1 cellular context compared by ENCODE assay signal in the genomic region with DNA sequence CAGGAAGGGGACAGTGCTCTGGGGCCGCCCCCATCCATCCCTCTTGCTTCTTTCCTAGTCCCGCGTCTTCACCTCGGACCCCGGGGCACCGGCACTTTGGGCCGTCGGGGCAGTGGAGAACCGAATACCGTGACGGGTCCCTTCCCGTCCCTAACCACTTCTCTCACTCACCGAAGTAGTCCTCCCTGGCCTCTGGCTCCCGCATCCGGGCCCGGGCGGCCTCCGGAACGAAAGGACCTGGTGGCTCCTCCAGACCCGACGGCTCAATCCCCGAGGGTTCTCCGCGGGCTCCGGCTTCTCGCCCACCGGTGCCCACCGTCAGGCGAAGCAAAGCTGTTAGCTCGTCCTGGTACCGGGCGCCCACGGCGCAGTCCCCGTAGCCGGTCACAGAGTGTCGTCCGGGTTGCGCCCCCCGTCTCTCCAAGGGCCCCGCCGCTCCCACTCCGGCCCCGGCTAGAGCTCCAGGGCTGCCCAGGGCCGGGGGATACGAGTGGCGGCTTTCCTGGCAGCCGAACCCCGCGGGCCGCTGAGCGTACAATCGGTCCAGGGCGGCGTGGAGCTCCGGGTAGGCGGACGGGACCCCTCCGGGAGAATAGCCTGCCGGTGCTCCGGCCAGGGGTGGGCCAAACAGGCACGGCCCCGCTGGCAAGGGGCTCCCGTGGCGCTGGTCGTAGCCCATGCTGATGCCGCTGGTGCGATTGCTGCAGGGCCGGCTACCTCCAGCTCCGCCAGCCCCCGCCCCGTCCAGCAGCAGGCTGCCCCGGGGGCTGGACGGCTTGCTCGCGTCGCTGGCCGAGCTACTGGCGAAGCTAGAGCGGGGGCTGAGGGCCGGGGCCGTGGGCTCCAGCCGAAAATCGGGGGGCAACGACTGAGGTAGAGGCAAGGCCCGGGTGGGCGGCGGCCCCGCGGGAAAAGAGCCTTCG.
TF ChIP-seq lines count a peak whose summit lies in the region.

No MANE protein-coding gene starts in this region.

TF ChIP-seq in HepG2, 621 proteins besides CTCF, POLR2A, EP300 and RAD21 (continued from another document and continues in another):
- TF ChIP-seq FUBP1 (CRISPR knock-in tag; IDR thresholded peaks at IDR 0.05; ENCODE audit: borderline replicate concordance) (peak; percentile 68; the same call in 1 of the 2 replicates), ZFP91 (CRISPR knock-in tag; IDR thresholded peaks at IDR 0.05; ENCODE audit: borderline replicate concordance) (no peak), SRSF4 (IDR thresholded peaks at IDR 0.05; ENCODE audit: low read depth, low read length, poor library complexity, severe bottlenecking) (no peak), ZFP1 (CRISPR knock-in tag; IDR thresholded peaks at IDR 0.05) (no peak; the same call in none of the 2 replicates), SMC3 (IDR thresholded peaks at IDR 0.05; ENCODE audit: low read length) (no peak), CENPT (CRISPR knock-in tag; IDR thresholded peaks at IDR 0.05; ENCODE audit: low read depth) (no peak), PRMT3 (CRISPR knock-in tag; IDR thresholded peaks at IDR 0.05; ENCODE audit: borderline replicate concordance, low read depth) (no peak), SP1 (IDR thresholded peaks at IDR 0.05) (no peak), SP1 (CRISPR knock-in tag; IDR thresholded peaks at IDR 0.05) (no peak), ZC3H4 (CRISPR knock-in tag; IDR thresholded peaks at IDR 0.05; ENCODE audit: borderline replicate concordance) (peak; percentile 29; the same call in 1 of the 2 replicates), SCMH1 (CRISPR knock-in tag; IDR thresholded peaks at IDR 0.05; ENCODE audit: borderline replicate concordance) (no peak), GABPB1 (CRISPR knock-in tag; IDR thresholded peaks at IDR 0.05) (peak; percentile 32; the same call in 1 of the 2 replicates), YY1 (IDR thresholded peaks at IDR 0.05; ENCODE audit: insufficient read depth, insufficient replicate concordance, low read depth, low read length) (peak; percentile 6), KDM4B (CRISPR knock-in tag; IDR thresholded peaks at IDR 0.05) (peak; percentile 10), ZNF205 (CRISPR knock-in tag; IDR thresholded peaks at IDR 0.05) (peak; percentile 26; the same call in 1 of the 2 replicates), SP140L (CRISPR knock-in tag; IDR thresholded peaks at IDR 0.05; ENCODE audit: borderline replicate concordance) (0 out of 2 replicates have a peak, but pooled peaks have one; percentile 55), SRSF9 (IDR thresholded peaks at IDR 0.05; ENCODE audit: borderline replicate concordance, insufficient read depth, low read depth, low read length, poor library complexity, severe bottlenecking) (no peak), ZNF251 (CRISPR knock-in tag; IDR thresholded peaks at IDR 0.05) (no peak), HOXD1 (CRISPR knock-in tag; IDR thresholded peaks at IDR 0.05) (no peak), ZNF549 (CRISPR knock-in tag; IDR thresholded peaks at IDR 0.05) (no peak), ETV5 (CRISPR knock-in tag; IDR thresholded peaks at IDR 0.05; ENCODE audit: borderline replicate concordance) (no peak; the same call in 1 of the 2 replicates), GFI1 (CRISPR knock-in tag; IDR thresholded peaks at IDR 0.05; ENCODE audit: borderline replicate concordance) (no peak), ZFP82 (CRISPR knock-in tag; IDR thresholded peaks at IDR 0.05; ENCODE audit: borderline replicate concordance) (no peak), NFE2L2 (IDR thresholded peaks at IDR 0.05; ENCODE audit: low read length) (no peak), ATF7 (IDR thresholded peaks at IDR 0.05) (no peak), ATF7 (CRISPR knock-in tag; IDR thresholded peaks at IDR 0.05) (peak; percentile 85), NFYC (CRISPR knock-in tag; IDR thresholded peaks at IDR 0.05) (no peak), HHEX (CRISPR knock-in tag; IDR thresholded peaks at IDR 0.05) (no peak), ZNF577 (CRISPR knock-in tag; IDR thresholded peaks at IDR 0.05; ENCODE audit: borderline replicate concordance, low read depth) (no peak; the same call in none of the 2 replicates), CSRNP2 (CRISPR knock-in tag; conservative IDR thresholded peaks at IDR 0.05; ENCODE audit: low read depth) (no peak), ZNF136 (CRISPR knock-in tag; IDR thresholded peaks at IDR 0.05; ENCODE audit: low read depth) (0 out of 2 replicates have a peak, but pooled peaks have one; percentile 22), ZNF766 (CRISPR knock-in tag; IDR thresholded peaks at IDR 0.05; ENCODE audit: borderline replicate concordance) (no peak), ZNF552 (CRISPR knock-in tag; IDR thresholded peaks at IDR 0.05; ENCODE audit: borderline replicate concordance) (0 out of 2 replicates have a peak, but pooled peaks have one; percentile 3)
- TF ChIP-seq, protein P1, sequence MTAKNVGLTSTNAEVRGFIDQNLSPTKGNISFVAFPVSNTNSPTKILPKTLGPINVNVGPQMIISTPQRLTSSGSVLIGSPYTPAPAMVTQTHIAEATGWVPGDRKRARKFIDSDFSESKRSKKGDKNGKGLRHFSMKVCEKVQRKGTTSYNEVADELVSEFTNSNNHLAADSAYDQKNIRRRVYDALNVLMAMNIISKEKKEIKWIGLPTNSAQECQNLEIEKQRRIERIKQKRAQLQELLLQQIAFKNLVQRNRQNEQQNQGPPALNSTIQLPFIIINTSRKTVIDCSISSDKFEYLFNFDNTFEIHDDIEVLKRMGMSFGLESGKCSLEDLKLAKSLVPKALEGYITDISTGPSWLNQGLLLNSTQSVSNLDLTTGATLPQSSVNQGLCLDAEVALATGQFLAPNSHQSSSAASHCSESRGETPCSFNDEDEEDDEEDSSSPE (CRISPR knock-in tag; IDR thresholded peaks at IDR 0.05): 0 out of 2 replicates have a peak, but pooled peaks have one; percentile 13
- TF ChIP-seq, protein P2, sequence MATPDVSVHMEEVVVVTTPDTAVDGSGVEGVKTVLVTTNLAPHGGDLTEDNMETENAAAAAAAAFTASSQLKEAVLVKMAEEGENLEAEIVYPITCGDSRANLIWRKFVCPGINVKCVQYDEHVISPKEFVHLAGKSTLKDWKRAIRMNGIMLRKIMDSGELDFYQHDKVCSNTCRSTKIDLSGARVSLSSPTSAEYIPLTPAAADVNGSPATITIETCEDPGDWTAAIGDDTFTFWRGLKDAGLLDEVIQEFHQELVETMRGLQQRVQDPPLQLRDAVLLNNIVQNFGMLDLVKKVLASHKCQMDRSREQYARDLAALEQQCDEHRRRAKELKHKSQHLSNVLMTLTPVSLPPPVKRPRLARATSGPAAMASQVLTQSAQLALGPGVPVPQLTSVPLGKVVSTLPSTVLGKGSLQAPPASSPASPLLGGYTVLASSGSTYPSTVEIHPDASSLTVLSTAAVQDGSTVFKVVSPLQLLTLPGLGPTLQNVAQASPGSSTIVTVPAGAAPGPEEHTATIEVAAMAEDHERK (CRISPR knock-in tag; IDR thresholded peaks at IDR 0.05; ENCODE audit: low read depth): no peak
- TF ChIP-seq, protein P3, sequence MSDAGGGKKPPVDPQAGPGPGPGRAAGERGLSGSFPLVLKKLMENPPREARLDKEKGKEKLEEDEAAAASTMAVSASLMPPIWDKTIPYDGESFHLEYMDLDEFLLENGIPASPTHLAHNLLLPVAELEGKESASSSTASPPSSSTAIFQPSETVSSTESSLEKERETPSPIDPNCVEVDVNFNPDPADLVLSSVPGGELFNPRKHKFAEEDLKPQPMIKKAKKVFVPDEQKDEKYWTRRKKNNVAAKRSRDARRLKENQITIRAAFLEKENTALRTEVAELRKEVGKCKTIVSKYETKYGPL (CRISPR knock-in tag; IDR thresholded peaks at IDR 0.05): no peak
- TF ChIP-seq, protein P4, sequence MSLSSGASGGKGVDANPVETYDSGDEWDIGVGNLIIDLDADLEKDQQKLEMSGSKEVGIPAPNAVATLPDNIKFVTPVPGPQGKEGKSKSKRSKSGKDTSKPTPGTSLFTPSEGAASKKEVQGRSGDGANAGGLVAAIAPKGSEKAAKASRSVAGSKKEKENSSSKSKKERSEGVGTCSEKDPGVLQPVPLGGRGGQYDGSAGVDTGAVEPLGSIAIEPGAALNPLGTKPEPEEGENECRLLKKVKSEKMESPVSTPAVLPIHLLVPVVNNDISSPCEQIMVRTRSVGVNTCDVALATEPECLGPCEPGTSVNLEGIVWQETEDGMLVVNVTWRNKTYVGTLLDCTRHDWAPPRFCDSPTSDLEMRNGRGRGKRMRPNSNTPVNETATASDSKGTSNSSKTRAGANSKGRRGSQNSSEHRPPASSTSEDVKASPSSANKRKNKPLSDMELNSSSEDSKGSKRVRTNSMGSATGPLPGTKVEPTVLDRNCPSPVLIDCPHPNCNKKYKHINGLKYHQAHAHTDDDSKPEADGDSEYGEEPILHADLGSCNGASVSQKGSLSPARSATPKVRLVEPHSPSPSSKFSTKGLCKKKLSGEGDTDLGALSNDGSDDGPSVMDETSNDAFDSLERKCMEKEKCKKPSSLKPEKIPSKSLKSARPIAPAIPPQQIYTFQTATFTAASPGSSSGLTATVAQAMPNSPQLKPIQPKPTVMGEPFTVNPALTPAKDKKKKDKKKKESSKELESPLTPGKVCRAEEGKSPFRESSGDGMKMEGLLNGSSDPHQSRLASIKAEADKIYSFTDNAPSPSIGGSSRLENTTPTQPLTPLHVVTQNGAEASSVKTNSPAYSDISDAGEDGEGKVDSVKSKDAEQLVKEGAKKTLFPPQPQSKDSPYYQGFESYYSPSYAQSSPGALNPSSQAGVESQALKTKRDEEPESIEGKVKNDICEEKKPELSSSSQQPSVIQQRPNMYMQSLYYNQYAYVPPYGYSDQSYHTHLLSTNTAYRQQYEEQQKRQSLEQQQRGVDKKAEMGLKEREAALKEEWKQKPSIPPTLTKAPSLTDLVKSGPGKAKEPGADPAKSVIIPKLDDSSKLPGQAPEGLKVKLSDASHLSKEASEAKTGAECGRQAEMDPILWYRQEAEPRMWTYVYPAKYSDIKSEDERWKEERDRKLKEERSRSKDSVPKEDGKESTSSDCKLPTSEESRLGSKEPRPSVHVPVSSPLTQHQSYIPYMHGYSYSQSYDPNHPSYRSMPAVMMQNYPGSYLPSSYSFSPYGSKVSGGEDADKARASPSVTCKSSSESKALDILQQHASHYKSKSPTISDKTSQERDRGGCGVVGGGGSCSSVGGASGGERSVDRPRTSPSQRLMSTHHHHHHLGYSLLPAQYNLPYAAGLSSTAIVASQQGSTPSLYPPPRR (CRISPR knock-in tag; IDR thresholded peaks at IDR 0.05; ENCODE audit: borderline replicate concordance): peak; percentile 18
- TF ChIP-seq, protein P5, sequence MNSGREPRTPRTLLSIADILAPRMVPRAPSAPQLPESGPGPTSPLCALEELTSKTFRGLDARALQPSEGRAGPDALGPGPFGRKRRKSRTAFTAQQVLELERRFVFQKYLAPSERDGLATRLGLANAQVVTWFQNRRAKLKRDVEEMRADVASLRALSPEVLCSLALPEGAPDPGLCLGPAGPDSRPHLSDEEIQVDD (CRISPR knock-in tag; IDR thresholded peaks at IDR 0.05; ENCODE audit: borderline replicate concordance): peak; percentile 82
- TF ChIP-seq, protein P6, sequence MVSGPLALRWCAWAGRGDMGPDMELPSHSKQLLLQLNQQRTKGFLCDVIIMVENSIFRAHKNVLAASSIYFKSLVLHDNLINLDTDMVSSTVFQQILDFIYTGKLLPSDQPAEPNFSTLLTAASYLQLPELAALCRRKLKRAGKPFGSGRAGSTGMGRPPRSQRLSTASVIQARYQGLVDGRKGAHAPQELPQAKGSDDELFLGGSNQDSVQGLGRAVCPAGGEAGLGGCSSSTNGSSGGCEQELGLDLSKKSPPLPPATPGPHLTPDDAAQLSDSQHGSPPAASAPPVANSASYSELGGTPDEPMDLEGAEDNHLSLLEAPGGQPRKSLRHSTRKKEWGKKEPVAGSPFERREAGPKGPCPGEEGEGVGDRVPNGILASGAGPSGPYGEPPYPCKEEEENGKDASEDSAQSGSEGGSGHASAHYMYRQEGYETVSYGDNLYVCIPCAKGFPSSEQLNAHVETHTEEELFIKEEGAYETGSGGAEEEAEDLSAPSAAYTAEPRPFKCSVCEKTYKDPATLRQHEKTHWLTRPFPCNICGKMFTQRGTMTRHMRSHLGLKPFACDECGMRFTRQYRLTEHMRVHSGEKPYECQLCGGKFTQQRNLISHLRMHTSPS (CRISPR knock-in tag; IDR thresholded peaks at IDR 0.05; ENCODE audit: low read depth): peak; percentile 68; the same call in 1 of the 2 replicates
- TF ChIP-seq, protein P7, sequence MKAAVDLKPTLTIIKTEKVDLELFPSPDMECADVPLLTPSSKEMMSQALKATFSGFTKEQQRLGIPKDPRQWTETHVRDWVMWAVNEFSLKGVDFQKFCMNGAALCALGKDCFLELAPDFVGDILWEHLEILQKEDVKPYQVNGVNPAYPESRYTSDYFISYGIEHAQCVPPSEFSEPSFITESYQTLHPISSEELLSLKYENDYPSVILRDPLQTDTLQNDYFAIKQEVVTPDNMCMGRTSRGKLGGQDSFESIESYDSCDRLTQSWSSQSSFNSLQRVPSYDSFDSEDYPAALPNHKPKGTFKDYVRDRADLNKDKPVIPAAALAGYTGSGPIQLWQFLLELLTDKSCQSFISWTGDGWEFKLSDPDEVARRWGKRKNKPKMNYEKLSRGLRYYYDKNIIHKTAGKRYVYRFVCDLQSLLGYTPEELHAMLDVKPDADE (CRISPR knock-in tag; IDR thresholded peaks at IDR 0.05): no peak
